ENCODE assay signal across 14 cellular contexts in genomic region chr18:44708451-44709083, GRCh38. TPM values are rescaled to one million over a fixed set of nuclear protein-coding genes. Genes with fewer than 3 reads are reported as not detected.
DNase-seq lines count a peak whose midpoint lies in the region; ATAC-seq and TF ChIP-seq lines count a peak whose summit lies in the region.
"Had no signal": no experiment of that assay in that cellular context is flagged by ENCODE, and none has a peak within 500 bp of the region (broad histone marks: within the 10 kb centered on the region; RNA-seq: fewer than 3 reads in every experiment).

No MANE protein-coding gene starts in this region.

- WGBS in hepatocyte (ENCODE audit: low lambda C conversion rate, missing lambda C conversion rate) = 73% methylated on average over 9 of the region's 9 CpGs

- no peaks in the 10 kb centered on the region for H3K36me3 ChIP-seq in hepatocyte (replicated peaks; ENCODE audit: insufficient read depth, low read depth)
- no peaks in the 10 kb centered on the region for H3K36me3 ChIP-seq in gastrocnemius medialis

- H3K9me2 ChIP-seq in hepatocyte (replicated peaks; ENCODE audit: insufficient read depth) = no peaks in the 10 kb centered on the region

- TF ChIP-seq CTCF in astrocyte of the spinal cord (IDR thresholded peaks at IDR 0.05; ENCODE audit: low read depth, low read length) (no peak), hepatocyte (IDR thresholded peaks at IDR 0.05; ENCODE audit: poor library complexity) (no peak), gastrocnemius medialis (IDR thresholded peaks at IDR 0.05 in 4 of 5, conservative IDR thresholded peaks at IDR 0.05 in 1 of 5) (no peak), dorsolateral prefrontal cortex (IDR thresholded peaks at IDR 0.05 in 54 of 56, conservative IDR thresholded peaks at IDR 0.05 in 2 of 56; ENCODE audit: low read depth in 1 of 56, partially characterized antibody in 56 of 56) (no peak)

- H4K20me1 ChIP-seq in hepatocyte (ENCODE audit: insufficient read depth, poor library complexity, severe bottlenecking) = peaks cover 3% of the 10 kb centered on the region

- peak; percentile 79 for ATAC-seq in gastrocnemius medialis
- ATAC-seq: activated CD4-positive, CD25-positive, alpha-beta regulatory T cell treated with anti-CD3 and anti-CD28 coated beads, Interleukin-2, amount 50 U/mL, for 24 hours; activated T-cell treated with anti-CD3 and anti-CD28 coated beads, Interleukin-2, amount 50 U/mL, for 72 hours had no signal

- DNase-seq in AG08395 (ENCODE audit: low spot score) = peak; percentile 43
- DNase-seq in astrocyte of the spinal cord (ENCODE audit: low read depth, low spot score) = peak; percentile 50
- DNase-seq in hepatocyte (ENCODE audit: low spot score) = no peak
- DNase-seq in gastrocnemius medialis = no peak
- DNase-seq in dorsolateral prefrontal cortex = no peak
- DNase-seq in T1000 (lab: John Stamatoyannopoulos, UW) = no peak
- DNase-seq in dermis blood vessel endothelial cell = no peak
- no peak for DNase-seq in activated CD8-positive, alpha-beta memory T cell treated with anti-CD3 and anti-CD28 coated beads, Interleukin-2, amount 50 U/mL, for 48 hours
- DNase-seq: activated T-cell treated with anti-CD3 and anti-CD28 coated beads, Interleukin-2, amount 50 U/mL, for 72 hours; DMS 273 treated with DMSO at 0.1 percent for 48 hours; GOT3; stimulated activated CD4-positive, alpha-beta T cell treated with anti-CD3 and anti-CD28 coated beads, Interleukin-4, amount 100 ng/mL, for 24 hours had no signal

- H2AFZ ChIP-seq in hepatocyte = no peak overlapping the region

- no peak for TF ChIP-seq POLR2A in gastrocnemius medialis (IDR thresholded peaks at IDR 0.05)

- H3K4me1 ChIP-seq in hepatocyte (ENCODE audit: insufficient read depth) = peaks cover 7% of the 10 kb centered on the region
- peaks cover 46 to 47% of the 10 kb centered on the region in 2 donors for H3K4me1 ChIP-seq in gastrocnemius medialis

- H3K27ac ChIP-seq in hepatocyte (peak overlapping the region; percentile 24), gastrocnemius medialis (peak overlapping the region; percentile 32 to 72 (median 59)), dorsolateral prefrontal cortex (peak overlapping the region in 26 of 59 donors; percentile 8 to 76 (median 37))
- H3K27ac ChIP-seq: SK-N-MC had no signal

- H3K27me3 ChIP-seq in hepatocyte = no peaks in the 10 kb centered on the region
- no peaks in the 10 kb centered on the region for H3K27me3 ChIP-seq in gastrocnemius medialis
- H3K27me3 ChIP-seq in dorsolateral prefrontal cortex = no peaks in the 10 kb centered on the region

- H3K4me2 ChIP-seq in hepatocyte = no peak overlapping the region

- intact Hi-C loops in gastrocnemius medialis (cut with DNase I; ENCODE audit: low total_unique reads) = no loop called here
- intact Hi-C loops in dorsolateral prefrontal cortex (cut with DNase I) = no loop called here

- peaks cover 67% of the 10 kb centered on the region for H3K79me2 ChIP-seq in hepatocyte

- H3K9me3 ChIP-seq in hepatocyte (ENCODE audit: low read depth) (no peaks in the 10 kb centered on the region), gastrocnemius medialis (no peaks in the 10 kb centered on the region)

- H3K4me3 ChIP-seq in astrocyte of the spinal cord (ENCODE audit: low read depth, low read length) = no peak overlapping the region
- H3K4me3 ChIP-seq in hepatocyte = no peak overlapping the region
- H3K4me3 ChIP-seq in gastrocnemius medialis = peak overlapping the region in 1 of 4 donors; percentile 15
- H3K4me3 ChIP-seq in dorsolateral prefrontal cortex = no peak overlapping the region
- H3K4me3 ChIP-seq: SK-N-MC had no signal

- in situ Hi-C loops in astrocyte of the spinal cord (cut with HindIII; ENCODE audit: low sequenced_read_pairs) (no loop called here), gastrocnemius medialis (cut with MboI; ENCODE audit: low sequenced_read_pairs in 4 of 4) (no loop called here)

RNA-seq across cellular contexts. Expression of gene SETBP1, which starts 27.9 kb away (rescaled TPM):
- 20.1 and 21.1 TPM in 2 replicates for total RNA-seq in hepatocyte
- 8.6 and 10.3 TPM in 2 replicates for polyA plus RNA-seq in hepatocyte
- total RNA-seq in gastrocnemius medialis = 10 to 100 TPM in 3 of 4 donors, 1 to 10 TPM in 1; 9.2 to 20.0 (median 15.3) TPM
- total RNA-seq in dorsolateral prefrontal cortex = 10 to 100 TPM; 26.2 to 78.3 (median 51.7) TPM
- total RNA-seq in dermis blood vessel endothelial cell = 2.7 and 4.8 TPM in 2 replicates

Comparison
In these comparisons a context has a peak if more than half of its experiments do, and no peak if none do; other contexts are left out.
1. DNase-seq: peak in AG08395 (single experiment) and astrocyte of the spinal cord (single experiment); none in hepatocyte (single experiment), gastrocnemius medialis (0 of 2), dorsolateral prefrontal cortex (0 of 10), T1000 (single experiment), dermis blood vessel endothelial cell (single experiment) and activated CD8-positive, alpha-beta memory T cell treated with anti-CD3 and anti-CD28 coated beads, Interleukin-2, amount 50 U/mL, for 48 hours (single experiment).